In the genomic region with DNA sequence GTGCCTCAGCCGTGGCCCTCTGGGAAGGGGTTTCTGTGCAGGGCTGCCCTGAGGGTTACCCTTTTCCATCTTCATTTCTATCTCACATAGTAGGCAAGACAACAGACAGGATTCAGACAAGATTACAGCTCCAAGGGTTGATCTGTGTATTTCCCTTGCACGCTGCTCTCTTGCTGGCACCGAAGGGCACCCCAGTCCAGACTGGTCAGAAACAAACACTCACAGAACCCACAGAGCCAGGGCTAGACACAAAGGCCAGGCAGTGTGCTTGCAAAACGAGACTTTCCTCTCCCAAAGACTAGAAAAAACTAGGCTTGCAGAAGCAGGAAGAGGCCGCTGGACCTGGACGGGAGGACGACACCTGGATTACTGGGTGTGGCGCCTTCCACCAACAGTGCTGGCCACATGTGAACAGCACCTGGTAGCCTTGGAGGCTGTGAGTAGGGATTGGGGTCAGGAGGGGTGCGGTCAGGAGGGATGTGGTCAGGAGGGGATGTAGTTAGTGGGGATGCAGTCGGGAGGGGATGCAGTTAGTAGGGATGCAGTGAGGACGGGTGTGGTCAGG, we compare ENCODE assay signal across 20 cellular contexts.
DNase-seq lines count a peak whose midpoint lies in the region; ATAC-seq, FAIRE-seq and TF ChIP-seq lines count a peak whose summit lies in the region.
"Had no signal": no experiment of that assay in that cellular context is flagged by ENCODE, and none has a peak within 500 bp of the region (broad histone marks: within the 10 kb centered on the region; RNA-seq: fewer than 3 reads in every experiment).

No MANE protein-coding gene starts in this region.

- H3K79me2 ChIP-seq in HepG2 (ENCODE audit: insufficient read depth, low read length) (peaks cover 3% of the 10 kb centered on the region), GM23248 (ENCODE audit: insufficient read depth) (no peaks in the 10 kb centered on the region)

- TF ChIP-seq EP300 in HepG2 (IDR thresholded peaks at IDR 0.05; ENCODE audit: low read depth in 2 of 2, low read length in 2 of 2) (no peak), HepG2 (CRISPR knock-in tag; IDR thresholded peaks at IDR 0.05; ENCODE audit: borderline replicate concordance) (no peak)

- DNase-seq in HepG2 (ENCODE audit: low spot score) (no peak), right lobe of liver (no peak), GM12891 (ENCODE audit: insufficient read length, low spot score) (no peak), DMS114 treated with DMSO at 0.1 percent for 48 hours (lab: John Stamatoyannopoulos, UW; ENCODE audit: unreplicated experiment) (no peak), GM23248 (no peak)
- DNase-seq in effector memory CD8-positive, alpha-beta T cell: no peak
- DNase-seq: C1 segment of cervical spinal cord, dorsolateral prefrontal cortex, midbrain, natural killer cell, NCI-H1048, NCI-H1694 treated with DMSO at 0.1 percent for 48 hours, ovary had no signal

- H3K4me2 ChIP-seq in HepG2 (ENCODE audit: low read depth, low read length) (peak overlapping the region; percentile 93), GM23248 (ENCODE audit: unreplicated experiment) (no peak overlapping the region)

- H3K4me1 Mint-ChIP-seq in effector memory CD8-positive, alpha-beta T cell (ENCODE audit: low read depth in 2 of 2): peaks cover 14 to 19% of the 10 kb centered on the region in 2 donors
- H3K4me1 Mint-ChIP-seq in nephron: peaks cover 13% of the 10 kb centered on the region

- peak overlapping the region; percentile 57 for H3K9ac ChIP-seq in HepG2 (ENCODE audit: insufficient read depth, low read depth, low read length)
- H3K9ac ChIP-seq in GM23248: no peak overlapping the region

- CTCF ChIA-PET in HepG2 (lab: Yijun Ruan, JAX; ENCODE audit: low intra/inter-chr PET ratio, low total read pairs): interaction anchor here (1.1 to 1.3 kb wide), 3 partner anchors 43 to 202 kb away, joined by 3 to 4 read pairs (median 3); no protein-coding TSS in a partner anchor

- peaks cover 21% of the 10 kb centered on the region for H3F3A ChIP-seq in GM23248 (ENCODE audit: insufficient read depth)

- no peaks in the 10 kb centered on the region for H3K9me2 ChIP-seq in GM23248 (ENCODE audit: insufficient read depth)

- no peaks in the 10 kb centered on the region for H3K27me3 ChIP-seq in HepG2 (ENCODE audit: control insufficient read depth in 1 of 2, insufficient read depth in 2 of 2, low read length in 2 of 2)
- H3K27me3 ChIP-seq in right lobe of liver: no peaks in the 10 kb centered on the region
- no peaks in the 10 kb centered on the region for H3K27me3 ChIP-seq in GM23248 (replicated peaks; ENCODE audit: insufficient read depth)
- H3K27me3 ChIP-seq: dorsolateral prefrontal cortex, ovary had no signal

- H4K20me1 ChIP-seq in HepG2 (ENCODE audit: insufficient read depth, low read length) (no peaks in the 10 kb centered on the region), GM23248 (ENCODE audit: insufficient read depth) (no peaks in the 10 kb centered on the region)

- FAIRE-seq in HepG2 (lab: Jason Lieb, UNC): no peak
- FAIRE-seq in GM12891 (lab: Jason Lieb, UNC): no peak
- FAIRE-seq: islet of Langerhans had no signal

- H3K4me3 ChIP-seq in HepG2 (replicated peaks in 1 of 3; ENCODE audit: insufficient read depth in 1 of 3, low read depth in 2 of 3, low read length in 3 of 3) (peak overlapping the region in 2 of 3 experiments; percentile 37 to 63; a peak in 3 of 6 replicates), right lobe of liver (no peak overlapping the region), GM23248 (no peak overlapping the region)
- H3K4me3 ChIP-seq: dorsolateral prefrontal cortex, ovary, SK-N-MC had no signal

- H3K4me1 ChIP-seq in HepG2 (ENCODE audit: insufficient read depth, low read length) (peaks cover 60% of the 10 kb centered on the region), right lobe of liver (peaks cover 0 to 5% (median 2%) of the 10 kb centered on the region in 4 donors), GM23248 (ENCODE audit: insufficient read depth) (peaks cover 17% of the 10 kb centered on the region)

- TF ChIP-seq CTCF in HepG2 (CRISPR knock-in tag; IDR thresholded peaks at IDR 0.05) (no peak), right lobe of liver (IDR thresholded peaks at IDR 0.05) (no peak), nephron (IDR thresholded peaks at IDR 0.05; ENCODE audit: unreplicated experiment in 3 of 3) (no peak)

- peaks cover 8 to 10% of the 10 kb centered on the region in 2 donors for H3K27me3 Mint-ChIP-seq in effector memory CD8-positive, alpha-beta T cell
- peaks cover 18% of the 10 kb centered on the region for H3K27me3 Mint-ChIP-seq in nephron (ENCODE audit: low read depth)
- H3K27me3 Mint-ChIP-seq: activated naive CD4-positive, alpha-beta T cell treated with anti-CD3 and anti-CD28 coated beads, Interleukin-2, amount 50 U/mL, for 24 hours; activated T-helper 17 cell treated with anti-CD3 and anti-CD28 coated beads, Interleukin-2, amount 50 U/mL, for 72 hours had no signal

- POLR2A ChIA-PET in HepG2 (lab: Yijun Ruan, JAX): interaction anchor here (1.6 to 3.0 kb wide), 4 partner anchors 9 to 201 kb away, joined by 4 to 22 read pairs (median 14); no protein-coding TSS in a partner anchor

- intact Hi-C loops in HepG2 (cut with micrococcal nuclease; ENCODE audit: unreplicated experiment) (loop anchor here (1.0 to 2.0 kb wide), 3 partner anchors 44 to 202 kb away; no protein-coding TSS in a partner anchor), right lobe of liver (cut with DNase I) (no loop called here)

- TF ChIP-seq RAD21 in HepG2 (CRISPR knock-in tag; IDR thresholded peaks at IDR 0.05): no peak

- H3K9me3 ChIP-seq in HepG2 (ENCODE audit: low read length): no peaks in the 10 kb centered on the region
- H3K9me3 ChIP-seq in right lobe of liver: no peaks in the 10 kb centered on the region
- H3K9me3 ChIP-seq in GM23248 (ENCODE audit: low read depth): no peaks in the 10 kb centered on the region
- H3K9me3 ChIP-seq: ovary had no signal

- no peaks in the 10 kb centered on the region for H3K36me3 ChIP-seq in HepG2 (replicated peaks in 1 of 2; ENCODE audit: control insufficient read depth in 1 of 2, insufficient read depth in 2 of 2, low read length in 2 of 2)
- H3K36me3 ChIP-seq in right lobe of liver: no peaks in the 10 kb centered on the region
- H3K36me3 ChIP-seq in GM23248 (ENCODE audit: low read depth): no peaks in the 10 kb centered on the region
- H3K36me3 ChIP-seq: ovary had no signal

- H2AFZ ChIP-seq in HepG2 (ENCODE audit: low read length): peak overlapping the region; percentile 30
- H2AFZ ChIP-seq in GM23248: no peak overlapping the region

- H3K9me3 Mint-ChIP-seq in effector memory CD8-positive, alpha-beta T cell: no peaks in the 10 kb centered on the region
- no peaks in the 10 kb centered on the region for H3K9me3 Mint-ChIP-seq in nephron
- H3K9me3 Mint-ChIP-seq: activated naive CD4-positive, alpha-beta T cell treated with anti-CD3 and anti-CD28 coated beads, Interleukin-2, amount 50 U/mL, for 24 hours; activated T-helper 17 cell treated with anti-CD3 and anti-CD28 coated beads, Interleukin-2, amount 50 U/mL, for 72 hours; natural killer cell; type B pancreatic cell had no signal

- no peak for TF ChIP-seq POLR2A in HepG2 (IDR thresholded peaks at IDR 0.05; ENCODE audit: insufficient read depth in 1 of 2, low read depth in 2 of 2, low read length in 2 of 2)
- TF ChIP-seq POLR2A in right lobe of liver (IDR thresholded peaks at IDR 0.05): no peak
- TF ChIP-seq POLR2A in GM12891 (IDR thresholded peaks at IDR 0.05; ENCODE audit: low read depth, low read length): no peak

- H3K4me3 Mint-ChIP-seq in effector memory CD8-positive, alpha-beta T cell: peak overlapping the region in 1 of 2 donors; percentile 64
- H3K4me3 Mint-ChIP-seq in nephron: peak overlapping the region; percentile 15 to 30 (median 29)
- H3K4me3 Mint-ChIP-seq: activated naive CD4-positive, alpha-beta T cell treated with anti-CD3 and anti-CD28 coated beads, Interleukin-2, amount 50 U/mL, for 24 hours; activated T-helper 17 cell treated with anti-CD3 and anti-CD28 coated beads, Interleukin-2, amount 50 U/mL, for 72 hours had no signal

- BruUV-seq in HepG2 (replicated peaks; lab: Mats Ljungman, UMichigan): no TSS peak

- H3K27ac ChIP-seq in HepG2 (ENCODE audit: extremely low read length, insufficient read depth, low read length) (peak overlapping the region; percentile 58), right lobe of liver (no peak overlapping the region), GM23248 (no peak overlapping the region)
- H3K27ac ChIP-seq: ovary, SK-N-MC had no signal

- 56% methylated on average over 10 of the region's 11 CpGs for WGBS in HepG2 (ENCODE audit: low lambda C conversion rate)
- WGBS in right lobe of liver (ENCODE audit: insufficient coverage, low coverage, low lambda C conversion rate, missing lambda C conversion rate): 85% methylated on average over 7 of the region's 11 CpGs
- 71 to 77% methylated on average over 9 to 10 of the region's 11 CpGs for WGBS in GM23248 (ENCODE audit: low coverage in 1 of 2, low lambda C conversion rate in 2 of 2, missing lambda C conversion rate in 2 of 2), 2 experiments

- ATAC-seq in HepG2 (peak; percentile 4), right lobe of liver (no peak), GM19467 (IDR thresholded peaks at IDR 0.05; ENCODE audit: unreplicated experiment) (no peak)
- ATAC-seq in effector memory CD8-positive, alpha-beta T cell (replicated peaks): no peak

- H3K36me3 Mint-ChIP-seq in effector memory CD8-positive, alpha-beta T cell (ENCODE audit: insufficient read depth): peaks cover 29% of the 10 kb centered on the region
- H3K36me3 Mint-ChIP-seq in nephron (ENCODE audit: low read depth): no peaks in the 10 kb centered on the region
- H3K36me3 Mint-ChIP-seq: natural killer cell, type B pancreatic cell had no signal

- peak overlapping the region; percentile 90 to 96 for H3K27ac Mint-ChIP-seq in effector memory CD8-positive, alpha-beta T cell
- H3K27ac Mint-ChIP-seq in nephron: peak overlapping the region in 2 of 3 experiments; percentile 38 to 44
- H3K27ac Mint-ChIP-seq: activated naive CD4-positive, alpha-beta T cell treated with anti-CD3 and anti-CD28 coated beads, Interleukin-2, amount 50 U/mL, for 24 hours; activated T-helper 17 cell treated with anti-CD3 and anti-CD28 coated beads, Interleukin-2, amount 50 U/mL, for 72 hours; type B pancreatic cell had no signal

- in situ Hi-C loops in HepG2 (cut with HindIII; ENCODE audit: extremely low pct_ligation_motif_present, low pct_unique_long_range_greater_than_20kb) (loop anchor here (10.0 kb wide), 1 partner anchor 194 kb away; no protein-coding TSS in a partner anchor), GM23248 (cut with MboI) (no loop called here)

TF ChIP-seq in HepG2, 621 proteins besides CTCF, POLR2A, EP300 and RAD21 (continues in another document):
- TF ChIP-seq DNMT1 (CRISPR knock-in tag; IDR thresholded peaks at IDR 0.05): no peak

TF ChIP-seq in GM12891, 5 proteins besides CTCF, POLR2A, EP300 and RAD21:
- TF ChIP-seq POU2F2 (IDR thresholded peaks at IDR 0.05; ENCODE audit: low read depth, low read length) (no peak), POLR2AphosphoS5 (IDR thresholded peaks at IDR 0.05; ENCODE audit: low read depth, low read length) (no peak), SPI1 (IDR thresholded peaks at IDR 0.05; ENCODE audit: low read depth, low read length) (no peak), TAF1 (IDR thresholded peaks at IDR 0.05; ENCODE audit: low read depth, low read length) (no peak)

Comparison
In these comparisons a context has a peak if more than half of its experiments do, and no peak if none do; other contexts are left out.
1. H3K4me3 ChIP-seq: peak in HepG2 (2 of 3); none in right lobe of liver (0 of 3) and GM23248 (single experiment).